In the genomic region with DNA sequence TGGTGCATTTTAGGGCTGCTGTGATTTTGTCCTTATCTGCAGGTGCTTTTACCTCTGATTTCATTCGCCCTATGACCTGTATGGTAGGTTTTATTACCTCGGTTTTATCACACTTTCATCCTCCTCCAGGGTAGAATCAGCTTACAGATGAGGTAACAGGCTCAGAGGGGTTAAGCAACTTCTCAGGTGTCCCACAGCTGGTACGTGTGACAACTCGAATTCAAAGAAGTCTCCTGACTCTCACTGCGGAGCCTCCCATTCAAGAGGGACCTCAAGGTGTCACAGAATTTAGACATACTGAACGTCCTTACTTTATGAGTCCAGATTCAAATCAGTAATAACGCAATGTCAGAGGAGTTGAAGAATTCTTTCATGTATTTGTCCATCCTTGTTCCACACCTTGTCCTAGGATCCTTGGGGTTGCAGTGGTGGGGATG, we compare ENCODE assay signal across 25 cellular contexts. TPM values are rescaled to one million over a fixed set of nuclear protein-coding genes. Genes with fewer than 3 reads are reported as not detected.
DNase-seq lines count a peak whose midpoint lies in the region; ATAC-seq and TF ChIP-seq lines count a peak whose summit lies in the region.
"Had no signal": no experiment of that assay in that cellular context is flagged by ENCODE, and none has a peak within 500 bp of the region (broad histone marks: within the 10 kb centered on the region; RNA-seq: fewer than 3 reads in every experiment).

No MANE protein-coding gene starts in this region.

- H3K27ac Mint-ChIP-seq in natural killer cell treated with Interleukin-12 subunit alpha and Interleukin-12 subunit beta and Interleukin-15 and Interleukin-18, amount 100 ng/mL, for 72 hours: no peak overlapping the region
- H3K27ac Mint-ChIP-seq in natural killer cell (no peak overlapping the region), type B pancreatic cell (peak overlapping the region; percentile 50)

- no peaks in the 10 kb centered on the region for H3K9me3 ChIP-seq in mucosa of descending colon
- no peaks in the 10 kb centered on the region for H3K9me3 ChIP-seq in sigmoid colon
- H3K9me3 ChIP-seq: BE2C had no signal

- TF ChIP-seq EP300 in sigmoid colon (IDR thresholded peaks at IDR 0.05): no peak

- H3K4me3 Mint-ChIP-seq in natural killer cell treated with Interleukin-12 subunit alpha and Interleukin-12 subunit beta and Interleukin-15 and Interleukin-18, amount 100 ng/mL, for 72 hours: no peak overlapping the region
- no peak overlapping the region for H3K4me3 Mint-ChIP-seq in natural killer cell
- no peak overlapping the region for H3K4me3 Mint-ChIP-seq in type B pancreatic cell

- intact Hi-C loops in natural killer cell (cut with micrococcal nuclease): no loop called here
- intact Hi-C loops in mucosa of descending colon (cut with DNase I, micrococcal nuclease): no loop called here
- intact Hi-C loops in sigmoid colon (cut with DNase I): no loop called here
- intact Hi-C loops in posterior vena cava (cut with DNase I): loop anchor here in 1 of 2 donors (10.0 kb wide), 1 partner anchor 45 kb away; no protein-coding TSS in a partner anchor

- H3K4me1 Mint-ChIP-seq in natural killer cell treated with Interleukin-12 subunit alpha and Interleukin-12 subunit beta and Interleukin-15 and Interleukin-18, amount 100 ng/mL, for 72 hours (ENCODE audit: low read depth in 2 of 2): no peaks in the 10 kb centered on the region
- H3K4me1 Mint-ChIP-seq in natural killer cell (peaks cover under 1 to 5% of the 10 kb centered on the region in 2 donors), type B pancreatic cell (ENCODE audit: unreplicated experiment) (peaks cover 12% of the 10 kb centered on the region)

- H3K36me3 ChIP-seq in mucosa of descending colon (ENCODE audit: low read depth) (no peaks in the 10 kb centered on the region), sigmoid colon (no peaks in the 10 kb centered on the region)
- H3K36me3 ChIP-seq: BE2C had no signal

- H3K4me3 ChIP-seq in mucosa of descending colon: no peak overlapping the region
- H3K4me3 ChIP-seq in sigmoid colon: no peak overlapping the region
- H3K4me3 ChIP-seq: GM23248 had no signal

- no peak for ATAC-seq in natural killer cell treated with Interleukin-12 subunit alpha and Interleukin-12 subunit beta and Interleukin-15 and Interleukin-18, amount 100 ng/mL, for 72 hours
- ATAC-seq in natural killer cell: no peak
- ATAC-seq in mucosa of descending colon: peak; percentile 62
- ATAC-seq: HepG2 had no signal

- H3K27me3 Mint-ChIP-seq in natural killer cell treated with Interleukin-12 subunit alpha and Interleukin-12 subunit beta and Interleukin-15 and Interleukin-18, amount 100 ng/mL, for 72 hours: no peaks in the 10 kb centered on the region
- peaks cover 0 to 3% of the 10 kb centered on the region in 2 donors for H3K27me3 Mint-ChIP-seq in natural killer cell (ENCODE audit: low read depth in 2 of 2)
- peaks cover 35% of the 10 kb centered on the region for H3K27me3 Mint-ChIP-seq in type B pancreatic cell

- H3K27me3 ChIP-seq in sigmoid colon: no peaks in the 10 kb centered on the region
- H3K27me3 ChIP-seq: BE2C had no signal

- no peak for TF ChIP-seq POLR2A in sigmoid colon (IDR thresholded peaks at IDR 0.05)

- H3K27ac ChIP-seq in sigmoid colon: no peak overlapping the region
- H3K27ac ChIP-seq: 22Rv1, GM23248 had no signal

- TF ChIP-seq CTCF in natural killer cell (IDR thresholded peaks at IDR 0.05): no peak
- no peak for TF ChIP-seq CTCF in mucosa of descending colon (IDR thresholded peaks at IDR 0.05)
- TF ChIP-seq CTCF in sigmoid colon (IDR thresholded peaks at IDR 0.05): no peak
- no peak for TF ChIP-seq CTCF in type B pancreatic cell (conservative IDR thresholded peaks at IDR 0.05)

- H3K4me1 ChIP-seq in mucosa of descending colon (ENCODE audit: low read depth): peaks cover 55% of the 10 kb centered on the region
- peaks cover 0 to 7% (median 0%) of the 10 kb centered on the region in 4 donors for H3K4me1 ChIP-seq in sigmoid colon
- H3K4me1 ChIP-seq: BE2C had no signal

- H3K36me3 Mint-ChIP-seq in natural killer cell treated with Interleukin-12 subunit alpha and Interleukin-12 subunit beta and Interleukin-15 and Interleukin-18, amount 100 ng/mL, for 72 hours: no peaks in the 10 kb centered on the region
- H3K36me3 Mint-ChIP-seq in natural killer cell: no peaks in the 10 kb centered on the region
- no peaks in the 10 kb centered on the region for H3K36me3 Mint-ChIP-seq in type B pancreatic cell

- no peaks in the 10 kb centered on the region for H3K9me3 Mint-ChIP-seq in natural killer cell treated with Interleukin-12 subunit alpha and Interleukin-12 subunit beta and Interleukin-15 and Interleukin-18, amount 100 ng/mL, for 72 hours
- H3K9me3 Mint-ChIP-seq in natural killer cell (no peaks in the 10 kb centered on the region), type B pancreatic cell (no peaks in the 10 kb centered on the region)

- WGBS in sigmoid colon, 2 donors: 24 to 70% methylated on average over 7 of the region's 7 CpGs

- peak; percentile 13 for DNase-seq in natural killer cell treated with Interleukin-12 subunit alpha and Interleukin-12 subunit beta and Interleukin-15 and Interleukin-18, amount 100 ng/mL, for 72 hours (ENCODE audit: low spot score)
- DNase-seq in natural killer cell (no peak), mucosa of descending colon (no peak), sigmoid colon (peak; percentile 33), type B pancreatic cell (ENCODE audit: extremely low spot score, unreplicated experiment) (no peak), NOMO-1 treated with dmso at 0.1 percent for 144 hours (lab: John Stamatoyannopoulos, UW; ENCODE audit: unreplicated experiment) (no peak), posterior vena cava (ENCODE audit: low spot score) (no peak)
- no peak for DNase-seq in activated CD8-positive, alpha-beta memory T cell treated with anti-CD3 and anti-CD28 coated beads for 24 hours
- DNase-seq: ACHN, BE2C, Calu3, DMS153, DND-41, GM23248, H7, NCI-H1105 treated with DMSO at 0.1 percent for 48 hours, NCI-H146, NCI-H1930, NCI-H2107, NCI-H446 treated with DMSO at 0.1 percent for 48 hours, NCI-H526, Right ventricle myocardium superior, RPMI8226 had no signal

RNA-seq across cellular contexts. Expression of a gene that starts 12.5 kb away (rescaled TPM):
- total RNA-seq in natural killer cell treated with Interleukin-12 subunit alpha and Interleukin-12 subunit beta and Interleukin-15 and Interleukin-18, amount 100 ng/mL, for 72 hours: 10 to 100 TPM; 19.5 to 20.6 TPM
- total RNA-seq in natural killer cell (10 to 100 TPM; 24.7 to 30.3 (median 28.6) TPM), mucosa of descending colon (10 to 100 TPM; 31.5 to 47.4 (median 46.6) TPM), sigmoid colon (10 to 100 TPM; 23.8 to 67.9 (median 46.2) TPM), type B pancreatic cell (ENCODE audit: low replicate concordance) (33.9 and 35.9 TPM in 2 replicates), posterior vena cava (10 to 100 TPM; 29.1 to 32.9 TPM)
- polyA plus RNA-seq in sigmoid colon: 10 to 100 TPM in 1 of 3 donors, 1 to 10 TPM in 2; 7.8 to 15.5 (median 9.7) TPM

RNA-seq across cellular contexts. Expression of a gene that starts 54.0 kb away (rescaled TPM):
- total RNA-seq in natural killer cell treated with Interleukin-12 subunit alpha and Interleukin-12 subunit beta and Interleukin-15 and Interleukin-18, amount 100 ng/mL, for 72 hours: 10 to 100 TPM; 15.9 to 16.7 TPM
- 10 to 100 TPM; 18.9 to 20.1 (median 20.0) TPM for total RNA-seq in natural killer cell
- total RNA-seq in mucosa of descending colon: 10 to 100 TPM; 11.8 to 12.8 (median 11.8) TPM
- total RNA-seq in sigmoid colon: 10 to 100 TPM in 3 of 4 donors, 1 to 10 TPM in 1; 9.1 to 19.7 (median 14.6) TPM
- 10 to 100 TPM; 12.4 to 14.1 (median 13.2) TPM for polyA plus RNA-seq in sigmoid colon
- total RNA-seq in type B pancreatic cell (ENCODE audit: low replicate concordance): 19.1 and 21.4 TPM in 2 replicates
- 1 to 10 TPM; 8.3 to 9.7 TPM for total RNA-seq in posterior vena cava

Comparison
In these comparisons a context has a peak if more than half of its experiments do, and no peak if none do; other contexts are left out.
1. DNase-seq: peak in natural killer cell treated with Interleukin-12 subunit alpha and Interleukin-12 subunit beta and Interleukin-15 and Interleukin-18, amount 100 ng/mL, for 72 hours (single experiment) and sigmoid colon (single experiment); none in natural killer cell (single experiment), mucosa of descending colon (0 of 3), type B pancreatic cell (single experiment), NOMO-1 treated with dmso at 0.1 percent for 144 hours (single experiment), activated CD8-positive, alpha-beta memory T cell treated with anti-CD3 and anti-CD28 coated beads for 24 hours (single experiment) and posterior vena cava (single experiment).